ENCODE assay signal across 14 cellular contexts in the genomic region with DNA sequence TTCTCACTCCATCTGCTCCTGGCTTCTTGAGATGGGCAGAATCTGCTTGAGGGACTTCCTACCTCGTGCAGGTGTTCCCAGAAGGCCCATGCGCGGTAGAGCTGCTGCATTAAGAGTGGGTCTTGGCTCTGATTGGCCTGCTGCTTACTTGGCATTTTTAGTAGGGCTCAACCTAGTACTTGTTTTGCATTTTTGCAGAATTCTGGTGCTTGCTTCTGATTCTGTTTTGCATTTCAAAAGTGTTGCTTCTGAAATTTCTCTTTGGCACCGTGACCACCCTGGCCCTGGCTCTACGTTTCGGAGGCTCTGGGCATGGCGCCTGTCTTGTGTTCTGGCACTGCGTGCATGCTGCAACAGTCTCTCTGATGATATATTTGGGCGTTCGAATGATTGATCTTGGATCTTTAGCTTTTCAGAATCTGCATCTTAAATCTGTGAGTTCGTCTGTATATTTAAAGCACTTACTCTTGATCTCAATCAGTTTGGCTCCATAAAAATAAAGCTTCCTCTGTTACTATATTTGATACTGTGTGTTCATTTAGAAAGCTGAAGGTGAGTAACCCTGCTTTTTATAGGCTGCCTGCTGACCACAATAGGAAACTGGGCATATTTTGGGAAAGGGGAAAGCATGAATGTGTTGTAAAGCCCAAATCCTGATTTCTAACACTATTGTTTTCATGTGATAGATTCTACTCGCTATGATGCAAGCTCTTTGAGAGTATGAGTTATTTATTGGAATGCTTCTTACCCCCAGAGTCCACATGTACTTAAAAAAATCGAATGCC. TPM values are rescaled to one million over a fixed set of nuclear protein-coding genes. Genes with fewer than 3 reads are reported as not detected.
DNase-seq lines count a peak whose midpoint lies in the region; ATAC-seq and TF ChIP-seq lines count a peak whose summit lies in the region.
"Had no signal": no experiment of that assay in that cellular context is flagged by ENCODE, and none has a peak within 500 bp of the region (broad histone marks: within the 10 kb centered on the region; RNA-seq: fewer than 3 reads in every experiment).

No MANE protein-coding gene starts in this region.

- DNase-seq in breast epithelium (ENCODE audit: low spot score in 2 of 2): no peak
- no peak for DNase-seq in mammary epithelial cell
- peak in 52 of 58 donors; percentile 21 to 87 (median 60) for DNase-seq in anterior cingulate cortex (lab: John Stamatoyannopoulos, UW)
- no peak for DNase-seq in thoracic aorta (ENCODE audit: low spot score)
- DNase-seq in effector CD4-positive, alpha-beta T cell: no peak
- DNase-seq in HPDE6-E6E7 (ENCODE audit: extremely low spot score): no peak
- DNase-seq: activated CD4-positive, alpha-beta memory T cell treated with anti-CD3 and anti-CD28 coated beads, Interleukin-2, amount 10 ng/mL, durations not matched to agents 7 days and 5 days; activated naive CD4-positive, alpha-beta T cell treated with anti-CD3 and anti-CD28 coated beads for 36 hours; DMS79; NCI-H2081 had no signal

- ATAC-seq in thoracic aorta (ENCODE audit: insufficient number of reproducible peaks, low FRiP score, low read depth): no peak
- no peak for ATAC-seq in GM21367 (IDR thresholded peaks at IDR 0.05; ENCODE audit: unreplicated experiment)

- in situ Hi-C loops in mammary epithelial cell (cut with MboI; ENCODE audit: low sequenced_read_pairs in 2 of 2): no loop called here

- intact Hi-C loops in breast epithelium (cut with DNase I; ENCODE audit: low total_unique reads) (no loop called here), mammary epithelial cell (cut with micrococcal nuclease) (no loop called here)

- WGBS in mammary epithelial cell (ENCODE audit: low coverage, missing lambda C conversion rate): 36% methylated on average over 13 of the region's 13 CpGs

- CTCF ChIA-PET in mammary epithelial cell (lab: Charles Lee; ENCODE audit: low non-redundant PET): interaction anchor here (0.6 kb wide), 1 partner anchor 31 kb away, joined by 6 read pairs; no protein-coding TSS in a partner anchor

- H4K20me1 ChIP-seq in mammary epithelial cell (ENCODE audit: insufficient read depth, low read length): no peaks in the 10 kb centered on the region

- H2AFZ ChIP-seq in mammary epithelial cell (ENCODE audit: low read depth, low read length): no peak overlapping the region

- TF ChIP-seq POLR2A in breast epithelium (IDR thresholded peaks at IDR 0.05): no peak

- no peaks in the 10 kb centered on the region for H3K27me3 ChIP-seq in breast epithelium
- peaks cover 16% of the 10 kb centered on the region for H3K27me3 ChIP-seq in mammary epithelial cell (ENCODE audit: insufficient read depth, low read length)
- no peaks in the 10 kb centered on the region for H3K27me3 ChIP-seq in layer of hippocampus (ENCODE audit: control insufficient read depth, insufficient read depth, low read length)
- no peaks in the 10 kb centered on the region for H3K27me3 ChIP-seq in thoracic aorta (replicated peaks; ENCODE audit: insufficient read depth)
- H3K27me3 ChIP-seq: tibial nerve had no signal

- H3K4me1 ChIP-seq in breast epithelium (peaks cover 0 to 12% of the 10 kb centered on the region in 2 donors), mammary epithelial cell (ENCODE audit: insufficient read depth, low read length) (no peaks in the 10 kb centered on the region), thoracic aorta (ENCODE audit: control insufficient read depth in 1 of 2, low read depth in 2 of 2) (peaks cover 0 to 21% of the 10 kb centered on the region in 2 donors)

- no peaks in the 10 kb centered on the region for H3K79me2 ChIP-seq in mammary epithelial cell (ENCODE audit: insufficient read depth, low read length)

- no peak overlapping the region for H3K4me3 ChIP-seq in breast epithelium
- H3K4me3 ChIP-seq in mammary epithelial cell (replicated peaks in 1 of 3; ENCODE audit: insufficient read depth in 1 of 3, low read depth in 2 of 3, low read length in 3 of 3): no peak overlapping the region
- peak overlapping the region; percentile 58 for H3K4me3 ChIP-seq in thoracic aorta
- H3K4me3 ChIP-seq: tibial nerve had no signal

- BruUV-seq in mammary epithelial cell (replicated peaks; lab: Mats Ljungman, UMichigan): no TSS peak

- H3K27ac ChIP-seq in breast epithelium (peak overlapping the region; percentile 52 to 87), mammary epithelial cell (ENCODE audit: insufficient read depth, low read depth, low read length) (no peak overlapping the region), layer of hippocampus (ENCODE audit: low read depth, low read length) (peak overlapping the region; percentile 85), thoracic aorta (peak overlapping the region; percentile 46 to 50)
- H3K27ac ChIP-seq: KMS-11 had no signal

- H3K9me3 ChIP-seq in breast epithelium (no peaks in the 10 kb centered on the region), mammary epithelial cell (replicated peaks; ENCODE audit: insufficient read depth, low read length) (peaks cover 7% of the 10 kb centered on the region), thoracic aorta (no peaks in the 10 kb centered on the region)

- TF ChIP-seq CTCF in breast epithelium (IDR thresholded peaks at IDR 0.05): no peak
- TF ChIP-seq CTCF in mammary epithelial cell (conservative IDR thresholded peaks at IDR 0.05 in 1 of 2, IDR thresholded peaks at IDR 0.05 in 1 of 2; ENCODE audit: extremely low read depth in 1 of 2, insufficient read depth in 1 of 2, low read depth in 1 of 2, low read length in 2 of 2): no peak
- TF ChIP-seq CTCF in thoracic aorta (IDR thresholded peaks at IDR 0.05): no peak

- dilution Hi-C loops in mammary epithelial cell (cut with HindIII; ENCODE audit: low sequenced_read_pairs): no loop called here

- H3K4me2 ChIP-seq in mammary epithelial cell (ENCODE audit: insufficient read depth, low read depth, low read length): no peak overlapping the region
- H3K4me2 ChIP-seq: KMS-11 had no signal

- H3K36me3 ChIP-seq in breast epithelium (no peaks in the 10 kb centered on the region), mammary epithelial cell (ENCODE audit: insufficient read depth, low read length) (no peaks in the 10 kb centered on the region), thoracic aorta (no peaks in the 10 kb centered on the region)
- H3K36me3 ChIP-seq: tibial nerve had no signal

- no peak overlapping the region for H3K9ac ChIP-seq in mammary epithelial cell (ENCODE audit: insufficient read depth, low read length)
- H3K9ac ChIP-seq: KMS-11 had no signal

RNA-seq across cellular contexts. Expression of gene EFR3B, which starts 22.2 kb away (rescaled TPM):
- total RNA-seq in breast epithelium (under 1 TPM; 0.16 to 0.98 (median 0.73) TPM), mammary epithelial cell (under 1 TPM; under 0.01 to 0.05 TPM), thoracic aorta (1 to 10 TPM in 1 of 2 donors, under 1 TPM in 1; 0.81 to 1.4 TPM)
- 0.02 TPM for polyA plus RNA-seq in mammary epithelial cell
- not detected for polyA minus RNA-seq in mammary epithelial cell
- total RNA-seq: activated CD4-positive, alpha-beta memory T cell treated with anti-CD3 and anti-CD28 coated beads, Interleukin-2, amount 10 ng/mL, durations not matched to agents 7 days and 5 days had no signal

Comparison
In these comparisons a context has a peak if more than half of its experiments do, and no peak if none do; other contexts are left out.
1. DNase-seq: peak in anterior cingulate cortex (52 of 58); none in breast epithelium (0 of 2), mammary epithelial cell (single experiment), thoracic aorta (single experiment), effector CD4-positive, alpha-beta T cell (single experiment) and HPDE6-E6E7 (single experiment).